15 cellular contexts compared by ENCODE assay signal in the genomic region with DNA sequence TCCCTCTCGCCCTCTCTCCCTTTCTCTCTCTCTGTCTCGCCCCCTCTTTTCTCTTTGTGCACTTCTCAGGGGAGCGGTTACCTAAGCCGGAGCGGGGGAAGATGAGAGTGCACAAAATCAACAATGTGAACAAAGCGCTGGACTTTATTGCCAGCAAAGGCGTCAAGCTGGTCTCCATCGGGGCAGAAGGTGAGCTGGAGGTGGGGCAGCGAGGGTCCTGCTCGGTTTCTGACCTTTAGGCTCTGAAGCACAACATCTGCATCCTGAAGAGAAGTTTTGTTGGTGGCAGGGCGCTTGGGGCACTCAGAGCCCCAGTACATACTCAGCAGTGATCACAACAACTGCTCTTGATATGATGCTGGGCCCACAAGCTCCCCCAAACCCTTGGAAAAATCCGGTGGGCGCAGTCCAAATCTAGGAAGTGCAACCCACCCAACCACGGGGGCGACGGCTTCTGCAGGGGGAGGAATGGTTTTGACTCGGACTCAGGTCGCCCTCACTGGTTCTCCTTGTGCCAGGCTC. TPM values are rescaled to one million over a fixed set of nuclear protein-coding genes. Genes with fewer than 3 reads are reported as not detected.
DNase-seq lines count a peak whose midpoint lies in the region; ATAC-seq and TF ChIP-seq lines count a peak whose summit lies in the region.
"Had no signal": no experiment of that assay in that cellular context is flagged by ENCODE, and none has a peak within 500 bp of the region (broad histone marks: within the 10 kb centered on the region; RNA-seq: fewer than 3 reads in every experiment).

No MANE protein-coding gene starts in this region.

- H3K36me3 Mint-ChIP-seq in endodermal cell (ENCODE audit: low read depth) (peaks cover 45% of the 10 kb centered on the region), neural crest cell (ENCODE audit: low read depth) (peaks cover 4% of the 10 kb centered on the region)

- no peak overlapping the region for H3K9ac ChIP-seq in endodermal cell (ENCODE audit: extremely low read depth, low read length, poor library complexity, severe bottlenecking)

- intact Hi-C loops in heart left ventricle (cut with DNase I), result loop anchor here in 1 of 10 donors (5.0 kb wide), 1 partner anchor 54 kb away; the partner anchor contains the start of gene ACTN4
- intact Hi-C loops in left cardiac atrium (cut with DNase I), result loop anchor here in 1 of 2 donors (5.0 kb wide), 1 partner anchor 34 kb away; no protein-coding TSS in a partner anchor

- no peak overlapping the region for H3K4me3 ChIP-seq in heart left ventricle
- H3K4me3 ChIP-seq in endodermal cell (ENCODE audit: low read length), result no peak overlapping the region
- no peak overlapping the region for H3K4me3 ChIP-seq in upper lobe of left lung
- H3K4me3 ChIP-seq: SK-N-MC had no signal

- H3K4me3 Mint-ChIP-seq in endodermal cell, result no peak overlapping the region
- no peak overlapping the region for H3K4me3 Mint-ChIP-seq in neural crest cell
- H3K4me3 Mint-ChIP-seq: activated CD4-positive, alpha-beta T cell treated with anti-CD3 and anti-CD28 coated beads for 36 hours had no signal

- no peaks in the 10 kb centered on the region for H3K27me3 ChIP-seq in heart left ventricle
- no peaks in the 10 kb centered on the region for H3K27me3 ChIP-seq in endodermal cell (ENCODE audit: control insufficient read depth, insufficient read depth, low read length, poor library complexity, severe bottlenecking)
- H3K27me3 ChIP-seq in upper lobe of left lung, result no peaks in the 10 kb centered on the region

- WGBS in heart left ventricle, 4 donors, result 80 to 90% (median 89%) methylated on average over 14 to 18 of the region's 18 CpGs
- 95 to 96% methylated on average over 14 to 18 of the region's 18 CpGs for WGBS in endodermal cell (ENCODE audit: insufficient coverage in 1 of 2, insufficient read length in 1 of 2), 2 experiments
- 84 to 88% methylated on average over 18 of the region's 18 CpGs for WGBS in upper lobe of left lung, 2 donors

- TF ChIP-seq EP300 in upper lobe of left lung (IDR thresholded peaks at IDR 0.05), result no peak

- H3K4me1 ChIP-seq in heart left ventricle (peaks cover 12 to 100% (median 78%) of the 10 kb centered on the region in 12 donors), endodermal cell (ENCODE audit: control insufficient read depth, insufficient read depth, low read length) (no peaks in the 10 kb centered on the region), upper lobe of left lung (peaks cover 72 to 84% (median 77%) of the 10 kb centered on the region in 4 donors)

- peaks cover 14% of the 10 kb centered on the region for H3K4me1 Mint-ChIP-seq in endodermal cell
- H3K4me1 Mint-ChIP-seq in neural crest cell, result peaks cover 36% of the 10 kb centered on the region

- no peaks in the 10 kb centered on the region for H3K9me3 Mint-ChIP-seq in endodermal cell
- H3K9me3 Mint-ChIP-seq in neural crest cell, result no peaks in the 10 kb centered on the region

- H3K27ac Mint-ChIP-seq in endodermal cell (peak overlapping the region; percentile 30), neural crest cell (ENCODE audit: unreplicated experiment) (peak overlapping the region; percentile 62)
- H3K27ac Mint-ChIP-seq: activated CD4-positive, alpha-beta T cell treated with anti-CD3 and anti-CD28 coated beads for 36 hours had no signal

- ATAC-seq in heart left ventricle (no peak), left cardiac atrium (no peak), upper lobe of left lung (ENCODE audit: low FRiP score in 2 of 2) (no peak), GM19035 (IDR thresholded peaks at IDR 0.05; ENCODE audit: unreplicated experiment) (no peak), HG03520 (IDR thresholded peaks at IDR 0.05; ENCODE audit: unreplicated experiment) (no peak)
- ATAC-seq: activated CD4-positive, alpha-beta T cell treated with anti-CD3 and anti-CD28 coated beads for 36 hours had no signal

- H3K27ac ChIP-seq in heart left ventricle (peak overlapping the region in 10 of 12 donors; percentile 27 to 96 (median 84)), endodermal cell (ENCODE audit: low read depth, low read length) (no peak overlapping the region), upper lobe of left lung (peak overlapping the region; percentile 51 to 93 (median 70))
- H3K27ac ChIP-seq: SK-N-MC had no signal

- H3K9me3 ChIP-seq in heart left ventricle (no peaks in the 10 kb centered on the region), endodermal cell (ENCODE audit: control insufficient read depth, low read length) (no peaks in the 10 kb centered on the region), upper lobe of left lung (no peaks in the 10 kb centered on the region)

- no peak for TF ChIP-seq POLR2A in heart left ventricle (IDR thresholded peaks at IDR 0.05)
- no peak for TF ChIP-seq POLR2A in upper lobe of left lung (IDR thresholded peaks at IDR 0.05)

- no peak for TF ChIP-seq CTCF in heart left ventricle (IDR thresholded peaks at IDR 0.05)
- TF ChIP-seq CTCF in endodermal cell (conservative IDR thresholded peaks at IDR 0.05), result no peak
- TF ChIP-seq CTCF in neural crest cell (conservative IDR thresholded peaks at IDR 0.05), result no peak
- no peak for TF ChIP-seq CTCF in upper lobe of left lung (IDR thresholded peaks at IDR 0.05)

- no peaks in the 10 kb centered on the region for H3K27me3 Mint-ChIP-seq in endodermal cell (ENCODE audit: insufficient read depth)
- H3K27me3 Mint-ChIP-seq in neural crest cell (ENCODE audit: low read depth), result no peaks in the 10 kb centered on the region
- H3K27me3 Mint-ChIP-seq: activated CD4-positive, alpha-beta T cell treated with anti-CD3 and anti-CD28 coated beads for 36 hours had no signal

- DNase-seq in heart left ventricle (no peak), left cardiac atrium (no peak), endodermal cell (no peak), neural crest cell (ENCODE audit: low read depth, low spot score) (no peak), upper lobe of left lung (no peak), cortex of kidney (lab: John Stamatoyannopoulos, UW) (no peak)
- DNase-seq: activated CD4-positive, alpha-beta T cell treated with anti-CD3 and anti-CD28 coated beads for 36 hours; activated naive CD4-positive, alpha-beta T cell treated with anti-CD3 and anti-CD28 coated beads, Interleukin-2, amount 50 U/mL, for 16 hours; DMS79; effector CD8-positive, alpha-beta T cell; NCI-H1048; stimulated activated naive CD4-positive, alpha-beta T cell treated with Interleukin-2 at 50 U/mL for 16 hours had no signal

- peaks cover 3 to 79% (median 66%) of the 10 kb centered on the region in 9 donors for H3K36me3 ChIP-seq in heart left ventricle
- H3K36me3 ChIP-seq in endodermal cell (ENCODE audit: control insufficient read depth, insufficient read depth, low read length), result peaks cover 73% of the 10 kb centered on the region
- H3K36me3 ChIP-seq in upper lobe of left lung, result peaks cover 26 to 77% (median 60%) of the 10 kb centered on the region in 4 donors

RNA-seq across cellular contexts. Expression of gene CAPN12, which starts 43.3 kb away (rescaled TPM):
- total RNA-seq in heart left ventricle (1 to 10 TPM in 2 of 9 donors, under 1 TPM in 7; 0.36 to 1.8 (median 0.72) TPM), left cardiac atrium (under 1 TPM; 0.77 to 0.81 TPM), endodermal cell (10 to 100 TPM; 14.5 to 83.0 TPM), neural crest cell (not detected in 2 replicates), upper lobe of left lung (10 to 100 TPM in 3 of 6 donors, 1 to 10 TPM in 3; 5.2 to 93.2 (median 11.1) TPM)
- polyA plus RNA-seq in heart left ventricle, result 1 to 10 TPM in 1 of 2 donors, under 1 TPM in 1; 0.91 to 1.4 TPM
- 9.1 TPM for polyA plus RNA-seq in endodermal cell (2013, experiment 1 of 2)
- polyA plus RNA-seq in endodermal cell (2013, experiment 2 of 2), result 8.0 TPM

RNA-seq across cellular contexts. Expression of gene ACTN4, which starts 53.5 kb away (rescaled TPM):
- total RNA-seq in heart left ventricle (100 to 1,000 TPM; 124 to 307 (median 154) TPM), left cardiac atrium (100 to 1,000 TPM; 160 to 333 TPM), endodermal cell (100 to 1,000 TPM; 378 to 437 TPM), neural crest cell (324 and 335 TPM in 2 replicates), upper lobe of left lung (100 to 1,000 TPM; 162 to 636 (median 512) TPM)
- 100 to 1,000 TPM; 100 to 107 TPM for polyA plus RNA-seq in heart left ventricle
- 322 TPM for polyA plus RNA-seq in endodermal cell (2013, experiment 1 of 2)
- polyA plus RNA-seq in endodermal cell (2013, experiment 2 of 2), result 298 TPM
